In genomic region chr6:35948725-35949124, GRCh38 we compare ENCODE assay signal across 8 cellular contexts. TPM values are rescaled to one million over a fixed set of nuclear protein-coding genes. Genes with fewer than 3 reads are reported as not detected.
A peak's percentile ranks its signal among the peaks of the same experiment; 100 is the strongest.
DNase-seq lines count a peak whose midpoint lies in the region; ATAC-seq and TF ChIP-seq lines count a peak whose summit lies in the region.

No MANE protein-coding gene starts in this region.

- TF ChIP-seq POLR2A in NB4 (IDR thresholded peaks at IDR 0.05; ENCODE audit: extremely low read depth, insufficient read length), result no peak
- TF ChIP-seq POLR2A in heart left ventricle (IDR thresholded peaks at IDR 0.05), result no peak

- H3K4me3 ChIP-seq in NB4 (ENCODE audit: low read depth, low read length), result no peak overlapping the region
- H3K4me3 ChIP-seq in astrocyte of the cerebellum (ENCODE audit: low read depth, low read length), result no peak overlapping the region
- H3K4me3 ChIP-seq in lower lobe of right lung, result no peak overlapping the region
- H3K4me3 ChIP-seq in heart left ventricle, result no peak overlapping the region

- H3K27ac ChIP-seq in lower lobe of right lung (no peak overlapping the region), heart left ventricle (no peak overlapping the region)

- TF ChIP-seq CTCF in GM12872 (IDR thresholded peaks at IDR 0.05; ENCODE audit: insufficient read depth, low read depth, low read length) (peak; percentile 51; the same call in 2 of the 3 replicates), NB4 (IDR thresholded peaks at IDR 0.05; ENCODE audit: low read depth, low read length) (peak; percentile 56), astrocyte of the cerebellum (IDR thresholded peaks at IDR 0.05; ENCODE audit: low read depth, low read length, missing control alignments) (peak; percentile 33), lower lobe of right lung (IDR thresholded peaks at IDR 0.05) (no peak), heart left ventricle (IDR thresholded peaks at IDR 0.05) (no peak)

- in situ Hi-C loops in astrocyte of the cerebellum (cut with HindIII; ENCODE audit: low sequenced_read_pairs), result no loop called here

- H3K9me3 ChIP-seq in lower lobe of right lung, result no peaks in the 10 kb centered on the region
- H3K9me3 ChIP-seq in heart left ventricle, result no peaks in the 10 kb centered on the region

- H3K36me3 ChIP-seq in lower lobe of right lung (no peaks in the 10 kb centered on the region), heart left ventricle (no peaks in the 10 kb centered on the region)

- 94 to 100% (median 95%) methylated on average over 1 of the region's 1 CpG for WGBS in heart left ventricle, 4 donors

- DNase-seq in NB4 (ENCODE audit: low read depth), result peak; percentile 66
- no peak for DNase-seq in astrocyte of the cerebellum (ENCODE audit: low read depth)
- peak; percentile 12 for DNase-seq in myocyte (ENCODE audit: low read depth)
- DNase-seq in NCI-H1092 treated with DMSO at 0.1 percent for 48 hours (lab: John Stamatoyannopoulos, UW), result no peak
- no peak for DNase-seq in retina
- no peak for DNase-seq in lower lobe of right lung
- DNase-seq in heart left ventricle, result no peak

- H3K27me3 ChIP-seq in lower lobe of right lung (ENCODE audit: low read depth), result no peaks in the 10 kb centered on the region
- H3K27me3 ChIP-seq in heart left ventricle, result no peaks in the 10 kb centered on the region

- ATAC-seq in lower lobe of right lung (no peak), heart left ventricle (no peak)

- intact Hi-C loops in lower lobe of right lung (cut with DNase I), result no loop called here
- intact Hi-C loops in heart left ventricle (cut with DNase I), result no loop called here

- H3K4me1 ChIP-seq in lower lobe of right lung (no peaks in the 10 kb centered on the region), heart left ventricle (peaks cover 0 to 9% (median 0%) of the 10 kb centered on the region in 12 donors)

RNA-seq across cellular contexts. Expression of gene SRPK1, which starts 27.8 kb away (rescaled TPM):
- total RNA-seq in myocyte (22.5 and 23.3 TPM in 2 replicates), lower lobe of right lung (30.9 TPM), heart left ventricle (10 to 100 TPM; 17.7 to 41.7 (median 19.9) TPM)
- polyA plus RNA-seq in myocyte (2012), result 7.2 TPM
- polyA plus RNA-seq in heart left ventricle, result 10 to 100 TPM in 1 of 2 donors, 1 to 10 TPM in 1; 5.0 to 15.6 TPM

Comparison
In these comparisons a context has a peak if more than half of its experiments do, and no peak if none do; other contexts are left out.
1. CTCF ChIP-seq: peak in GM12872 (single experiment), NB4 (single experiment) and astrocyte of the cerebellum (single experiment); none in lower lobe of right lung (single experiment) and heart left ventricle (0 of 12).
2. DNase-seq: peak in NB4 (single experiment) and myocyte (single experiment); none in astrocyte of the cerebellum (single experiment), NCI-H1092 treated with DMSO at 0.1 percent for 48 hours (single experiment), retina (single experiment), lower lobe of right lung (single experiment) and heart left ventricle (0 of 5).